In the genomic region with DNA sequence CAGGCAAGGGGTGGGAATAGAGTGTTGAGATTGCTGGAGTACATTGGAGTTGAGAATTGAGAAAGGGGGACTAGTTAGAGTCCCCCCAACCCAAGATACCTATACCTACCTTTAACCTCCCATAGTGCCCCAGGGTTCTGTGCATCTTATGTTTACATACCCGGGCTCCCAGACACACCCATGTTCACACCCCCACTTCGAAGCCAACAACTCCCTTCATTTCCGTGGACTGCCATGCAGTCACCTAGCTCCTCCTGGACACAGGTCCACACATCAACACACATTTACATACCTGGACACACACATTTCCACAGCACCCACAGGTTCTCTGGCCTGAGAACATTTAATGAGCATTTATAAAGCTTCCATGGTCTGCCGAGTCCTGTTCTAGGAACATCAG, we compare ENCODE assay signal across 2 cellular contexts.
TF ChIP-seq lines count a peak whose summit lies in the region.

No MANE protein-coding gene starts in this region.

TF ChIP-seq in IMR-90, 13 proteins besides CTCF, POLR2A, EP300 and RAD21:
- TF ChIP-seq MXI1 (IDR thresholded peaks at IDR 0.05; ENCODE audit: borderline replicate concordance, low read depth, low read length) (no peak), BHLHE40 (IDR thresholded peaks at IDR 0.05; ENCODE audit: low read depth, low read length) (no peak), CEBPB (IDR thresholded peaks at IDR 0.05; ENCODE audit: low read depth, low read length) (no peak), MAFK (IDR thresholded peaks at IDR 0.05; ENCODE audit: low read depth, low read length) (no peak), FOS (IDR thresholded peaks at IDR 0.05; ENCODE audit: low read depth, low read length) (no peak), NFE2L2 (IDR thresholded peaks at IDR 0.05; ENCODE audit: low read depth, low read length) (no peak), ELK1 (IDR thresholded peaks at IDR 0.05; ENCODE audit: borderline replicate concordance, low read depth, low read length) (no peak), RFX5 (IDR thresholded peaks at IDR 0.05; ENCODE audit: low read depth, low read length) (no peak), CHD1 (IDR thresholded peaks at IDR 0.05; ENCODE audit: low read depth, low read length) (no peak), SMC3 (IDR thresholded peaks at IDR 0.05; ENCODE audit: low read depth, low read length) (no peak)

TF ChIP-seq in H1, 55 proteins besides CTCF, POLR2A, EP300 and RAD21:
- TF ChIP-seq HDAC6 (IDR thresholded peaks at IDR 0.05; ENCODE audit: low read depth, low read length) (no peak), NRF1 (IDR thresholded peaks at IDR 0.05; ENCODE audit: low read depth, low read length) (no peak), KDM5A (IDR thresholded peaks at IDR 0.05; ENCODE audit: low read length) (no peak), BCL11A (IDR thresholded peaks at IDR 0.05; ENCODE audit: low read depth in 2 of 2, low read length in 2 of 2) (no peak), CTBP2 (IDR thresholded peaks at IDR 0.05; ENCODE audit: borderline replicate concordance, insufficient read depth, insufficient read length, low read length) (no peak), ASH2L (IDR thresholded peaks at IDR 0.05; ENCODE audit: low read length) (no peak), FOSL1 (IDR thresholded peaks at IDR 0.05; ENCODE audit: insufficient read depth, low read depth, low read length) (no peak), SIX5 (IDR thresholded peaks at IDR 0.05; ENCODE audit: low read depth, low read length) (no peak), SUZ12 (IDR thresholded peaks at IDR 0.05; ENCODE audit: low read length) (no peak), SRF (IDR thresholded peaks at IDR 0.05; ENCODE audit: low read depth, low read length) (no peak), RXRA (IDR thresholded peaks at IDR 0.05; ENCODE audit: insufficient read depth, low read depth, low read length) (no peak), ATF3 (IDR thresholded peaks at IDR 0.05; ENCODE audit: insufficient read depth, low read depth, low read length) (no peak), KDM4A (IDR thresholded peaks at IDR 0.05; ENCODE audit: low read depth, low read length, severe bottlenecking) (no peak), SP4 (IDR thresholded peaks at IDR 0.05; ENCODE audit: low read length) (no peak)
- TF ChIP-seq, protein P1, sequence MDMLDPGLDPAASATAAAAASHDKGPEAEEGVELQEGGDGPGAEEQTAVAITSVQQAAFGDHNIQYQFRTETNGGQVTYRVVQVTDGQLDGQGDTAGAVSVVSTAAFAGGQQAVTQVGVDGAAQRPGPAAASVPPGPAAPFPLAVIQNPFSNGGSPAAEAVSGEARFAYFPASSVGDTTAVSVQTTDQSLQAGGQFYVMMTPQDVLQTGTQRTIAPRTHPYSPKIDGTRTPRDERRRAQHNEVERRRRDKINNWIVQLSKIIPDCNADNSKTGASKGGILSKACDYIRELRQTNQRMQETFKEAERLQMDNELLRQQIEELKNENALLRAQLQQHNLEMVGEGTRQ (IDR thresholded peaks at IDR 0.05; ENCODE audit: low read length), result no peak
